In the genomic region with DNA sequence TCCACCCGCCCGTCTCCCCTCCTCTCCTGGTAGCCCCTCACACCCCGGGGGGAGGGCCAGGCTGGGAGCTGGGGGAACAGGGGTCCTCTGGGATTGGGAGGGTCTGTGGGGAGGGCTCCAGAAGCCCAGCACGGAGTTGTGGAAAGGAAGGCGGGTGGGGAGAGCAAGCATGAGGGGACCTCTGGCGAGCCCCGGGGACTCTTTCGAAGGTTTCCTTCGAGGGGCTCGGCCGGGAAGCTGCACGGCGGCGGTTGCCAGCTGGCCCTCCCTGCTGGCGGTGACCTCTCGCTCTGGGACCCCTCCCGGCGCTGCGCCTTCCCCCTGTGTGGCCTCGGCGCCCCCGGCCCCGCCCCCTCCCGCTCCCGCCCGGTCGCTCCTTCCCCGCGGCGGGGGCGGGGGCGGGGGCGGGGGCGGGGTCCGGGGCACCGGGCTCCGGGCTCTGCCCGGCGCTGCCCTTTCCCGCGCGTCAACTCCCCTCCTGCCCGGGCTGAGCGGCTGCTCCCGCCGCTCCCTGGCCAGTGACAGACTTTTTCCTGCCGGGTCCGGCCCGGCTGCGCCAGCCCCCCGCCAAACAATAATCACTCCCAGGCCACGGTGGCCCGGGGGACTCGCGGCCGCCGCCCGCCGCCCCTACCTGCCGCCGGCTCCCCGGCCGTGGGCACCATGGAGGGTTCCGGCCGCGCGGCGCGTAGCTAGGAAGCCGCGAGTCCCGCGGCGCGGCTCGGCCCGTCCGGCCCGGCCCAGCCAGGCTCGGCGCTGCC, we compare ENCODE assay signal across 6 cellular contexts. TPM values are rescaled to one million over a fixed set of nuclear protein-coding genes. Genes with fewer than 3 reads are reported as not detected.
DNase-seq lines count a peak whose midpoint lies in the region; ATAC-seq and TF ChIP-seq lines count a peak whose summit lies in the region.

No MANE protein-coding gene starts in this region.

- H4K20me1 ChIP-seq in OCI-LY7 (ENCODE audit: insufficient read depth, low read length), result no peaks in the 10 kb centered on the region

- TF ChIP-seq CTCF in OCI-LY7 (conservative IDR thresholded peaks at IDR 0.05; ENCODE audit: low read length), result no peak

- no peaks in the 10 kb centered on the region for H3K9me2 ChIP-seq in OCI-LY7 (ENCODE audit: insufficient read depth, low read length)

- POLR2A ChIA-PET in OCI-LY7 (lab: Charles Lee), result interaction anchor here (1.3 kb wide), 1 partner anchor 8 kb away, joined by 4 read pairs; no protein-coding TSS in a partner anchor

- DNase-seq in OCI-LY7 (ENCODE audit: low spot score), result no peak
- DNase-seq in iPS-NIHi7 (ENCODE audit: extremely low spot score), result peak; percentile 61

- H3K4me1 ChIP-seq in ACC112 (ENCODE audit: control insufficient read depth, insufficient read depth, low read length, unreplicated experiment) (peaks cover 68% of the 10 kb centered on the region), OCI-LY7 (ENCODE audit: insufficient read depth, low read length, poor library complexity, severe bottlenecking) (peaks cover 40% of the 10 kb centered on the region)

- no peaks in the 10 kb centered on the region for H3K9me3 ChIP-seq in OCI-LY7 (ENCODE audit: low read length)

- BruUV-seq in OCI-LY7 (replicated peaks; lab: Mats Ljungman, UMichigan), result no TSS peak

- ATAC-seq in HG03457 (IDR thresholded peaks at IDR 0.05; ENCODE audit: unreplicated experiment) (no peak), HG03095 (IDR thresholded peaks at IDR 0.05; ENCODE audit: unreplicated experiment) (no peak), HG03565 (IDR thresholded peaks at IDR 0.05; ENCODE audit: unreplicated experiment) (no peak)

- H2AFZ ChIP-seq in ACC112 (ENCODE audit: low read length, unreplicated experiment) (no peak overlapping the region), OCI-LY7 (ENCODE audit: low read length) (peak overlapping the region; percentile 79; the same call in 1 of the 2 replicates)

- H3K4me3 ChIP-seq in ACC112 (ENCODE audit: low read depth, low read length) (peak overlapping the region; percentile 95), OCI-LY7 (ENCODE audit: low read depth, low read length, poor library complexity, severe bottlenecking) (peak overlapping the region; percentile 67)

- intact Hi-C loops in OCI-LY7 (cut with micrococcal nuclease; ENCODE audit: unreplicated experiment), result no loop called here

- H3K36me3 ChIP-seq in ACC112 (ENCODE audit: insufficient read depth, low read length) (no peaks in the 10 kb centered on the region), OCI-LY7 (ENCODE audit: insufficient read depth, low read length) (no peaks in the 10 kb centered on the region)

- H3K4me2 ChIP-seq in OCI-LY7 (ENCODE audit: low read length), result peak overlapping the region; percentile 82

- CTCF ChIA-PET in OCI-LY7 (lab: Charles Lee; ENCODE audit: unreplicated experiment), result interaction anchor here (2.3 kb wide), 1 partner anchor 16 kb away, joined by 12 read pairs; no protein-coding TSS in a partner anchor

- H3K27me3 ChIP-seq in ACC112 (ENCODE audit: insufficient read depth, low read length), result no peaks in the 10 kb centered on the region

- peak overlapping the region; percentile 99 for H3K27ac ChIP-seq in ACC112 (ENCODE audit: low read depth, low read length)
- no peak overlapping the region for H3K27ac ChIP-seq in OCI-LY7 (ENCODE audit: low read depth, low read length, poor library complexity, severe bottlenecking)

- H3K79me2 ChIP-seq in ACC112 (ENCODE audit: control insufficient read depth, insufficient read depth, low read length, unreplicated experiment), result peaks cover 56% of the 10 kb centered on the region
- H3K79me2 ChIP-seq in OCI-LY7 (ENCODE audit: insufficient read depth, low read depth, low read length), result no peaks in the 10 kb centered on the region

RNA-seq across cellular contexts. Expression of a gene that starts 1.0 kb away (rescaled TPM):
- 0.35 and 0.67 TPM in 2 replicates for total RNA-seq in OCI-LY7 (2014; rRNA removed; shearing (Covaris generic))
- 0.34 TPM in 1 of 2 replicates, not detected in the other for total RNA-seq in OCI-LY7 (2022)

RNA-seq across cellular contexts. Expression of a gene that starts 19.1 kb away (rescaled TPM):
- total RNA-seq in OCI-LY7 (2014; rRNA removed; shearing (Covaris generic)), result 146 and 153 TPM in 2 replicates
- total RNA-seq in OCI-LY7 (2022), result 160 and 171 TPM in 2 replicates

RNA-seq across cellular contexts. Expression of a gene that starts 19.4 kb away (rescaled TPM):
- total RNA-seq in OCI-LY7 (2014; rRNA removed; shearing (Covaris generic)), result 30.1 and 51.0 TPM in 2 replicates
- total RNA-seq in OCI-LY7 (2022), result 62.2 and 71.1 TPM in 2 replicates

RNA-seq across cellular contexts. Expression of a gene that starts 29.2 kb away (rescaled TPM):
- 248 and 311 TPM in 2 replicates for total RNA-seq in OCI-LY7 (2014; rRNA removed; shearing (Covaris generic))
- total RNA-seq in OCI-LY7 (2022), result 210 and 219 TPM in 2 replicates

RNA-seq across cellular contexts. Expression of a gene that starts 31.5 kb away (rescaled TPM):
- 105 and 124 TPM in 2 replicates for total RNA-seq in OCI-LY7 (2014; rRNA removed; shearing (Covaris generic))
- total RNA-seq in OCI-LY7 (2022), result 108 and 117 TPM in 2 replicates
